Comparison of ENCODE assay signal across 24 cellular contexts in genomic region chr12:49961993-49962764, GRCh38. TPM values are rescaled to one million over a fixed set of nuclear protein-coding genes. Genes with fewer than 3 reads are reported as not detected.
DNase-seq lines count a peak whose midpoint lies in the region; ATAC-seq and TF ChIP-seq lines count a peak whose summit lies in the region.
"Had no signal": no experiment of that assay in that cellular context is flagged by ENCODE, and none has a peak within 500 bp of the region (broad histone marks: within the 10 kb centered on the region; RNA-seq: fewer than 3 reads in every experiment).

No MANE protein-coding gene starts in this region.

- H2BK120ac ChIP-seq in neuronal stem cell (ENCODE audit: low read depth, low read length) = no peak overlapping the region

- no peak overlapping the region for H3K4ac ChIP-seq in neuronal stem cell (ENCODE audit: low read length)

- H3K4me1 ChIP-seq in BLaER1 treated with 17β-estradiol and CSF1 and Interleukin-3, amounts not matched to agents 10 nM and 100 nM = peaks cover 9 to 55% (median 33%) of the 10 kb centered on the region in 10 experiments; a peak in 18 of 20 replicates
- H3K4me1 ChIP-seq in HUES48 (ENCODE audit: control insufficient read depth, insufficient read depth, low read length) (peaks cover 22% of the 10 kb centered on the region), endodermal cell (ENCODE audit: control insufficient read depth, insufficient read depth, low read length) (no peaks in the 10 kb centered on the region), neuronal stem cell (ENCODE audit: control insufficient read depth in 2 of 2, insufficient read depth in 1 of 2, low read depth in 1 of 2, low read length in 2 of 2) (peaks cover 19 to 30% of the 10 kb centered on the region in 2 donors)

- peak overlapping the region in 5 of 10 experiments; percentile 50 to 67 (median 59); a peak in 5 of 20 replicates for H3K4me3 ChIP-seq in BLaER1 treated with 17β-estradiol and CSF1 and Interleukin-3, amounts not matched to agents 10 nM and 100 nM
- H3K4me3 ChIP-seq in HUES48 (ENCODE audit: low read depth, low read length) = peak overlapping the region; percentile 48; the same call in 1 of the 2 replicates
- H3K4me3 ChIP-seq in endodermal cell (ENCODE audit: low read length) = no peak overlapping the region
- H3K4me3 ChIP-seq in neuronal stem cell (ENCODE audit: low read length in 2 of 2) = no peak overlapping the region
- H3K4me3 ChIP-seq: GM12878 had no signal

- no peak overlapping the region for H3K27ac ChIP-seq in BLaER1 treated with 17β-estradiol and CSF1 and Interleukin-3, amounts not matched to agents 10 nM and 100 nM
- H3K27ac ChIP-seq in HUES48 (ENCODE audit: low read depth, low read length) = no peak overlapping the region
- no peak overlapping the region for H3K27ac ChIP-seq in endodermal cell (ENCODE audit: low read depth, low read length)
- H3K27ac ChIP-seq in neuronal stem cell (replicated peaks; ENCODE audit: low read length) = no peak overlapping the region
- H3K27ac ChIP-seq: brain microvascular endothelial cell, vagina had no signal

- no peak overlapping the region for H4K8ac ChIP-seq in neuronal stem cell (ENCODE audit: low read depth, low read length)

- H2AFZ ChIP-seq in neuronal stem cell (ENCODE audit: low read length) = no peak overlapping the region

- H3K4me2 ChIP-seq in BLaER1 treated with 17β-estradiol and CSF1 and Interleukin-3, amounts not matched to agents 10 nM and 100 nM = peak overlapping the region; percentile 76 to 95 (median 86); a peak in 16 of 22 replicates
- peak overlapping the region; percentile 49 for H3K4me2 ChIP-seq in neuronal stem cell (ENCODE audit: insufficient read depth, low read length, poor library complexity, severe bottlenecking)

- H3K9me3 Mint-ChIP-seq in endodermal cell (no peaks in the 10 kb centered on the region), T-cell (no peaks in the 10 kb centered on the region)
- H3K9me3 Mint-ChIP-seq in T-helper 2 cell treated with Interferon-gamma antibody and Interleukin-4, amounts not matched to agents 5 μg/mL and 100 μg/mL, for 36 hours = no peaks in the 10 kb centered on the region
- H3K9me3 Mint-ChIP-seq in activated CD4-positive, alpha-beta T cell treated with anti-CD3 and anti-CD28 coated beads, Interleukin-2, amount 10 ng/mL, durations not matched to agents 7 days and 5 days = no peaks in the 10 kb centered on the region
- H3K9me3 Mint-ChIP-seq: activated naive CD4-positive, alpha-beta T cell treated with anti-CD3 and anti-CD28 coated beads, Interleukin-2, amount 50 U/mL, for 24 hours; activated T-cell treated with anti-CD3 and anti-CD28 coated beads, Interleukin-2, amount 50 U/mL, for 24 hours; dendritic cell treated with granulocyte-macrophage colony-stimulating factor and Interleukin-4, amounts not matched to agents 40 ng/mL and 50 ng/mL, for 4 days had no signal

- H2BK15ac ChIP-seq in neuronal stem cell (ENCODE audit: low read length) = no peak overlapping the region

- H3K9me3 ChIP-seq in BLaER1 treated with 17β-estradiol and CSF1 and Interleukin-3, amounts not matched to agents 10 nM and 100 nM (replicated peaks in 1 of 11) = no peaks in the 10 kb centered on the region
- H3K9me3 ChIP-seq in HUES48 (ENCODE audit: control insufficient read depth, insufficient read depth, low read length) (no peaks in the 10 kb centered on the region), endodermal cell (ENCODE audit: control insufficient read depth, low read length) (no peaks in the 10 kb centered on the region), neuronal stem cell (replicated peaks in 1 of 2; ENCODE audit: control insufficient read depth in 2 of 2, insufficient read depth in 1 of 2, low read depth in 1 of 2, low read length in 2 of 2) (no peaks in the 10 kb centered on the region)
- H3K9me3 ChIP-seq: vagina had no signal

- no peaks in the 10 kb centered on the region for H3K79me1 ChIP-seq in neuronal stem cell (ENCODE audit: low read depth, low read length)

- POLR2A ChIA-PET in T-cell (lab: Charles Lee) = no interaction called here
- POLR2A ChIA-PET in activated CD4-positive, alpha-beta T cell treated with anti-CD3 and anti-CD28 coated beads, Interleukin-2, amount 10 ng/mL, durations not matched to agents 7 days and 5 days (lab: Charles Lee) = no interaction called here

- H4K91ac ChIP-seq in neuronal stem cell (ENCODE audit: low read depth, low read length, poor library complexity) = no peak overlapping the region

- H3K27me3 ChIP-seq in BLaER1 treated with 17β-estradiol and CSF1 and Interleukin-3, amounts not matched to agents 10 nM and 100 nM = peaks cover 83 to 97% (median 94%) of the 10 kb centered on the region in 11 experiments
- peaks cover 80% of the 10 kb centered on the region for H3K27me3 ChIP-seq in HUES48 (ENCODE audit: control insufficient read depth, insufficient read depth, low read length)
- H3K27me3 ChIP-seq in endodermal cell (ENCODE audit: control insufficient read depth, insufficient read depth, low read length, poor library complexity, severe bottlenecking) = peaks cover 94% of the 10 kb centered on the region
- H3K27me3 ChIP-seq in neuronal stem cell (ENCODE audit: control insufficient read depth in 3 of 3, insufficient read depth in 3 of 3, low read depth in 1 of 3, low read length in 3 of 3) = peaks cover 8 to 36% (median 18%) of the 10 kb centered on the region in 3 experiments
- H3K27me3 ChIP-seq: vagina had no signal

- H3K4me1 Mint-ChIP-seq in endodermal cell (peaks cover 14% of the 10 kb centered on the region), T-cell (peaks cover 7 to 14% (median 13%) of the 10 kb centered on the region in 3 donors)
- H3K4me1 Mint-ChIP-seq in T-helper 2 cell treated with Interferon-gamma antibody and Interleukin-4, amounts not matched to agents 5 μg/mL and 100 μg/mL, for 36 hours (ENCODE audit: low read depth) = peaks cover 8% of the 10 kb centered on the region
- H3K4me1 Mint-ChIP-seq in activated CD4-positive, alpha-beta T cell treated with anti-CD3 and anti-CD28 coated beads, Interleukin-2, amount 10 ng/mL, durations not matched to agents 7 days and 5 days = peaks cover 10% of the 10 kb centered on the region

- no peak overlapping the region for H2BK5ac ChIP-seq in neuronal stem cell (ENCODE audit: low read length)

- peak; percentile 79 for DNase-seq in endodermal cell
- no peak for DNase-seq in neuronal stem cell (ENCODE audit: low spot score)
- DNase-seq in T-cell = no peak
- DNase-seq in NCI-H1436 (lab: John Stamatoyannopoulos, UW) = no peak
- DNase-seq in T-helper 2 cell treated with Interferon-gamma antibody and Interleukin-4, amounts not matched to agents 5 μg/mL and 100 μg/mL, for 36 hours (ENCODE audit: low spot score) = no peak
- DNase-seq in activated CD4-positive, alpha-beta T cell treated with anti-CD3 and anti-CD28 coated beads, Interleukin-2, amount 10 ng/mL, durations not matched to agents 7 days and 5 days = no peak
- DNase-seq: activated CD4-positive, alpha-beta T cell treated with anti-CD3 and anti-CD28 coated beads, Interleukin-2, amount 50 U/mL, for 48 hours; activated T-cell treated with anti-CD3 and anti-CD28 coated beads, Interleukin-2, amount 50 U/mL, for 24 hours; brain microvascular endothelial cell; IMR-90; MV-4-11; stimulated activated CD4-positive, alpha-beta T cell treated with anti-CD3 and anti-CD28 coated beads, Interleukin-15, amount 100 ng/mL, for 24 hours had no signal

- ATAC-seq in T-cell (replicated peaks in 1 of 4) = no peak
- ATAC-seq: GM12878 had no signal

- no peak overlapping the region for H2BK12ac ChIP-seq in neuronal stem cell (ENCODE audit: low read length)

- peaks cover 0 to 45% (median 0%) of the 10 kb centered on the region in 11 experiments; a peak in 7 of 22 replicates for H4K20me1 ChIP-seq in BLaER1 treated with 17β-estradiol and CSF1 and Interleukin-3, amounts not matched to agents 10 nM and 100 nM

- no peak overlapping the region for H3K9ac ChIP-seq in BLaER1 treated with 17β-estradiol and CSF1 and Interleukin-3, amounts not matched to agents 10 nM and 100 nM
- H3K9ac ChIP-seq in HUES48 (ENCODE audit: low read depth, low read length) = no peak overlapping the region
- no peak overlapping the region for H3K9ac ChIP-seq in endodermal cell (ENCODE audit: extremely low read depth, low read length, poor library complexity, severe bottlenecking)
- H3K9ac ChIP-seq in neuronal stem cell (ENCODE audit: low read depth, low read length, poor library complexity) = no peak overlapping the region

- H3K4me3 Mint-ChIP-seq in endodermal cell = no peak overlapping the region
- peak overlapping the region in 1 of 3 donors; percentile 41 for H3K4me3 Mint-ChIP-seq in T-cell
- H3K4me3 Mint-ChIP-seq in T-helper 2 cell treated with Interferon-gamma antibody and Interleukin-4, amounts not matched to agents 5 μg/mL and 100 μg/mL, for 36 hours = no peak overlapping the region
- no peak overlapping the region for H3K4me3 Mint-ChIP-seq in activated CD4-positive, alpha-beta T cell treated with anti-CD3 and anti-CD28 coated beads, Interleukin-2, amount 10 ng/mL, durations not matched to agents 7 days and 5 days
- H3K4me3 Mint-ChIP-seq: activated naive CD4-positive, alpha-beta T cell treated with anti-CD3 and anti-CD28 coated beads, Interleukin-2, amount 50 U/mL, for 24 hours; activated T-cell treated with anti-CD3 and anti-CD28 coated beads, Interleukin-2, amount 50 U/mL, for 24 hours; dendritic cell treated with granulocyte-macrophage colony-stimulating factor and Interleukin-4, amounts not matched to agents 40 ng/mL and 50 ng/mL, for 4 days had no signal

- CTCF ChIA-PET in T-cell (lab: Charles Lee) = interaction anchor here in 1 of 2 donors (0.6 kb wide), 1 partner anchor 1785 kb away, joined by 4 read pairs; no protein-coding TSS in a partner anchor
- CTCF ChIA-PET in activated CD4-positive, alpha-beta T cell treated with anti-CD3 and anti-CD28 coated beads, Interleukin-2, amount 10 ng/mL, durations not matched to agents 7 days and 5 days (lab: Charles Lee) = interaction anchor here (0.5 kb wide), 1 partner anchor 17 kb away, joined by 3 read pairs; no protein-coding TSS in a partner anchor

- H2AK5ac ChIP-seq in neuronal stem cell (ENCODE audit: low read depth, low read length) = peak overlapping the region; percentile 56

- H3K27ac Mint-ChIP-seq in endodermal cell = no peak overlapping the region
- no peak overlapping the region for H3K27ac Mint-ChIP-seq in T-cell
- no peak overlapping the region for H3K27ac Mint-ChIP-seq in T-helper 2 cell treated with Interferon-gamma antibody and Interleukin-4, amounts not matched to agents 5 μg/mL and 100 μg/mL, for 36 hours
- H3K27ac Mint-ChIP-seq in activated CD4-positive, alpha-beta T cell treated with anti-CD3 and anti-CD28 coated beads, Interleukin-2, amount 10 ng/mL, durations not matched to agents 7 days and 5 days = no peak overlapping the region
- H3K27ac Mint-ChIP-seq: activated naive CD4-positive, alpha-beta T cell treated with anti-CD3 and anti-CD28 coated beads, Interleukin-2, amount 50 U/mL, for 24 hours; activated T-cell treated with anti-CD3 and anti-CD28 coated beads, Interleukin-2, amount 50 U/mL, for 24 hours; dendritic cell treated with granulocyte-macrophage colony-stimulating factor and Interleukin-4, amounts not matched to agents 40 ng/mL and 50 ng/mL, for 4 days had no signal

- peak overlapping the region; percentile 84 for H3K18ac ChIP-seq in neuronal stem cell (ENCODE audit: low read length)

- WGBS in endodermal cell (ENCODE audit: insufficient coverage in 1 of 2, insufficient read length in 1 of 2), 2 experiments = 67 to 72% methylated on average over 15 to 37 of the region's 37 CpGs
- no CpG with 5 or more reads among the region's 37 CpGs for WGBS in neuronal stem cell (ENCODE audit: extremely low coverage in 2 of 2, insufficient read length in 2 of 2, insufficient replicate concordance in 1 of 2), 2 donors

- no peaks in the 10 kb centered on the region for H3K36me3 Mint-ChIP-seq in endodermal cell (ENCODE audit: low read depth)
- H3K36me3 Mint-ChIP-seq in T-cell = no peaks in the 10 kb centered on the region
- no peaks in the 10 kb centered on the region for H3K36me3 Mint-ChIP-seq in T-helper 2 cell treated with Interferon-gamma antibody and Interleukin-4, amounts not matched to agents 5 μg/mL and 100 μg/mL, for 36 hours (ENCODE audit: low read depth)
- peaks cover 3% of the 10 kb centered on the region for H3K36me3 Mint-ChIP-seq in activated CD4-positive, alpha-beta T cell treated with anti-CD3 and anti-CD28 coated beads, Interleukin-2, amount 10 ng/mL, durations not matched to agents 7 days and 5 days (ENCODE audit: low read depth)
- H3K36me3 Mint-ChIP-seq: activated naive CD4-positive, alpha-beta T cell treated with anti-CD3 and anti-CD28 coated beads, Interleukin-2, amount 50 U/mL, for 24 hours had no signal

- TF ChIP-seq CTCF in endodermal cell (conservative IDR thresholded peaks at IDR 0.05) = peak; percentile 20

- H3K23ac ChIP-seq in neuronal stem cell (ENCODE audit: low read depth, low read length, poor library complexity) = peak overlapping the region; percentile 80

- H3K14ac ChIP-seq in neuronal stem cell (ENCODE audit: low read length) = no peak overlapping the region

- H3K36me3 ChIP-seq in BLaER1 treated with 17β-estradiol and CSF1 and Interleukin-3, amounts not matched to agents 10 nM and 100 nM = no peaks in the 10 kb centered on the region
- H3K36me3 ChIP-seq in HUES48 (ENCODE audit: control insufficient read depth, insufficient read depth, low read length) (no peaks in the 10 kb centered on the region), endodermal cell (ENCODE audit: control insufficient read depth, insufficient read depth, low read length) (no peaks in the 10 kb centered on the region), neuronal stem cell (replicated peaks in 1 of 2; ENCODE audit: control insufficient read depth in 2 of 2, insufficient read depth in 2 of 2, low read length in 2 of 2) (no peaks in the 10 kb centered on the region)
- H3K36me3 ChIP-seq: brain microvascular endothelial cell, vagina had no signal

- H3K27me3 Mint-ChIP-seq in endodermal cell (ENCODE audit: insufficient read depth) (peaks cover 92% of the 10 kb centered on the region), T-cell (peaks cover 59 to 80% of the 10 kb centered on the region in 2 donors)
- H3K27me3 Mint-ChIP-seq in T-helper 2 cell treated with Interferon-gamma antibody and Interleukin-4, amounts not matched to agents 5 μg/mL and 100 μg/mL, for 36 hours (ENCODE audit: low read depth) = peaks cover 71% of the 10 kb centered on the region
- H3K27me3 Mint-ChIP-seq in activated CD4-positive, alpha-beta T cell treated with anti-CD3 and anti-CD28 coated beads, Interleukin-2, amount 10 ng/mL, durations not matched to agents 7 days and 5 days = peaks cover 72% of the 10 kb centered on the region

RNA-seq across cellular contexts. Expression of gene AQP5, which starts 0.5 kb away (rescaled TPM):
- total RNA-seq in endodermal cell (under 1 TPM; 0.62 to 0.77 TPM), T-cell (not detected)
- polyA plus RNA-seq in endodermal cell (2013, experiment 1 of 2) = 0.36 TPM
- 0.25 TPM for polyA plus RNA-seq in endodermal cell (2013, experiment 2 of 2)
- 0.39 TPM for polyA plus RNA-seq in neuronal stem cell (2013, experiment 1 of 2)
- polyA plus RNA-seq in neuronal stem cell (2013, experiment 2 of 2) = 0.58 TPM
- not detected for total RNA-seq in activated CD4-positive, alpha-beta T cell treated with anti-CD3 and anti-CD28 coated beads, Interleukin-2, amount 10 ng/mL, durations not matched to agents 7 days and 5 days
- total RNA-seq: epithelial cell of proximal tubule, G401, glomerular endothelial cell, GM12878, IMR-90, NCI-H460, renal cortical epithelial cell, SK-MEL-5, vagina had no signal
- polyA plus RNA-seq: GM12878, IMR-90 had no signal

RNA-seq across cellular contexts. Expression of gene AQP6, which starts 10.6 kb away (rescaled TPM):
- total RNA-seq in endodermal cell = under 1 TPM in 1 of 2 donors, not detected in 1; 0.20 TPM
- 0.28 TPM for polyA plus RNA-seq in endodermal cell (2013, experiment 1 of 2)
- polyA plus RNA-seq in endodermal cell (2013, experiment 2 of 2) = 0.04 TPM
- polyA plus RNA-seq in neuronal stem cell (2013, experiment 1 of 2) = 0.03 TPM
- 0.04 TPM for polyA plus RNA-seq in neuronal stem cell (2013, experiment 2 of 2)
- not detected for total RNA-seq in T-cell
- total RNA-seq in activated CD4-positive, alpha-beta T cell treated with anti-CD3 and anti-CD28 coated beads, Interleukin-2, amount 10 ng/mL, durations not matched to agents 7 days and 5 days = not detected
- total RNA-seq: epithelial cell of proximal tubule, glomerular endothelial cell, GM12878, IMR-90, renal cortical epithelial cell, vagina had no signal
- polyA plus RNA-seq: GM12878, IMR-90 had no signal

RNA-seq across cellular contexts. Expression of gene AQP2, which starts 11.6 kb away (rescaled TPM):
- total RNA-seq in endodermal cell = not detected
- polyA plus RNA-seq in endodermal cell (2013, experiment 1 of 2) = not detected
- not detected for polyA plus RNA-seq in endodermal cell (2013, experiment 2 of 2)
- not detected for polyA plus RNA-seq in neuronal stem cell (2013, experiment 1 of 2)
- polyA plus RNA-seq in neuronal stem cell (2013, experiment 2 of 2) = not detected
- total RNA-seq in T-cell = not detected
- not detected for total RNA-seq in activated CD4-positive, alpha-beta T cell treated with anti-CD3 and anti-CD28 coated beads, Interleukin-2, amount 10 ng/mL, durations not matched to agents 7 days and 5 days
- total RNA-seq: epithelial cell of proximal tubule, G401, glomerular endothelial cell, GM12878, IMR-90, NCI-H460, SK-MEL-5, vagina had no signal
- polyA plus RNA-seq: GM12878, IMR-90 had no signal

RNA-seq across cellular contexts. Expression of gene FAIM2, which starts 58.5 kb away (rescaled TPM):
- total RNA-seq in endodermal cell = not detected
- 4.4 TPM for polyA plus RNA-seq in endodermal cell (2013, experiment 1 of 2)
- 3.2 TPM for polyA plus RNA-seq in endodermal cell (2013, experiment 2 of 2)
- polyA plus RNA-seq in neuronal stem cell (2013, experiment 1 of 2) = 5.6 TPM
- polyA plus RNA-seq in neuronal stem cell (2013, experiment 2 of 2) = 4.9 TPM
- under 1 TPM in 2 of 5 donors, not detected in 3; 0.25 to 0.30 TPM for total RNA-seq in T-cell
- total RNA-seq in activated CD4-positive, alpha-beta T cell treated with anti-CD3 and anti-CD28 coated beads, Interleukin-2, amount 10 ng/mL, durations not matched to agents 7 days and 5 days = under 1 TPM; 0.33 to 0.50 TPM
- total RNA-seq: epithelial cell of proximal tubule, G401, glomerular endothelial cell, GM12878, renal cortical epithelial cell, SK-MEL-5 had no signal
- polyA plus RNA-seq: GM12878 had no signal
